ENCODE assay signal across 23 cellular contexts in genomic region chr2:205297368-205297767, GRCh38.
DNase-seq lines count a peak whose midpoint lies in the region; ATAC-seq and TF ChIP-seq lines count a peak whose summit lies in the region.
"Had no signal": no experiment of that assay in that cellular context is flagged by ENCODE, and none has a peak within 500 bp of the region (broad histone marks: within the 10 kb centered on the region; RNA-seq: fewer than 3 reads in every experiment).

No MANE protein-coding gene starts in this region.

- no peaks in the 10 kb centered on the region for H3K27me3 Mint-ChIP-seq in WTC11 (ENCODE audit: low read depth)
- H3K27me3 Mint-ChIP-seq: CD4-positive, alpha-beta T cell; CD8-positive, alpha-beta memory T cell had no signal

- POLR2A ChIA-PET in WTC11 (lab: Charles Lee): no interaction called here
- POLR2A ChIA-PET in RWPE1 (lab: Yijun Ruan, JAX; ENCODE audit: low non-redundant PET): no interaction called here

- peak; percentile 85 for ATAC-seq in WTC11
- ATAC-seq in gastrocnemius medialis: no peak
- ATAC-seq: A549, GM12878 had no signal

- H3K4me3 ChIP-seq in H7 (ENCODE audit: insufficient read depth, low read depth, low read length): no peak overlapping the region
- no peak overlapping the region for H3K4me3 ChIP-seq in iPS-18a (ENCODE audit: low read length)
- no peak overlapping the region for H3K4me3 ChIP-seq in gastrocnemius medialis
- H3K4me3 ChIP-seq: A549; BLaER1 treated with 17β-estradiol and CSF1 and Interleukin-3, amounts not matched to agents 10 nM and 100 nM; GM12878; HAP-1 had no signal

- peaks cover 5% of the 10 kb centered on the region for H3K36me3 Mint-ChIP-seq in WTC11
- H3K36me3 Mint-ChIP-seq: CD14-positive monocyte; CD8-positive, alpha-beta memory T cell had no signal

- TF ChIP-seq CTCF in WTC11 (IDR thresholded peaks at IDR 0.05): no peak
- TF ChIP-seq CTCF in gastrocnemius medialis (IDR thresholded peaks at IDR 0.05 in 4 of 5, conservative IDR thresholded peaks at IDR 0.05 in 1 of 5): no peak
- TF ChIP-seq CTCF in RWPE1 (conservative IDR thresholded peaks at IDR 0.05; ENCODE audit: low read depth): no peak

- peaks cover 4% of the 10 kb centered on the region for H3K9me3 Mint-ChIP-seq in WTC11
- H3K9me3 Mint-ChIP-seq: CD4-positive, alpha-beta T cell; CD8-positive, alpha-beta memory T cell; HFFc6 had no signal

- H3K27me3 ChIP-seq in H7 (ENCODE audit: control insufficient read depth, insufficient read depth, low read length): no peaks in the 10 kb centered on the region
- no peaks in the 10 kb centered on the region for H3K27me3 ChIP-seq in iPS-18a (ENCODE audit: control insufficient read depth, insufficient read depth, low read length)
- no peaks in the 10 kb centered on the region for H3K27me3 ChIP-seq in gastrocnemius medialis
- H3K27me3 ChIP-seq: BE2C; BLaER1 treated with 17β-estradiol and CSF1 and Interleukin-3, amounts not matched to agents 10 nM and 100 nM had no signal

- CTCF ChIA-PET in WTC11 (lab: Charles Lee): no interaction called here
- CTCF ChIA-PET in RWPE1 (lab: Yijun Ruan, JAX): no interaction called here

- no peak overlapping the region; the same call in 1 of the 2 replicates for H3K27ac Mint-ChIP-seq in WTC11
- H3K27ac Mint-ChIP-seq: CD14-positive monocyte; CD4-positive, alpha-beta T cell; HFFc6 had no signal

- peak; percentile 7 for DNase-seq in H7
- no peak for DNase-seq in WTC11 (ENCODE audit: low spot score)
- DNase-seq in gastrocnemius medialis: no peak
- no peak for DNase-seq in activated T-cell treated with anti-CD3 and anti-CD28 coated beads, Interleukin-2, amount 50 U/mL, for 48 hours
- DNase-seq in NCI-H2196 treated with DMSO at 0.1 percent for 48 hours (lab: John Stamatoyannopoulos, UW; ENCODE audit: unreplicated experiment): no peak
- no peak for DNase-seq in RWPE1 (ENCODE audit: low spot score)
- DNase-seq: 8988T; ACHN; AML-193; BE2C; CD4-positive, alpha-beta T cell; CD8-positive, alpha-beta memory T cell; DMS 273 treated with DMSO at 0.1 percent for 48 hours; DMS79; EL; GDM1; HFFc6 had no signal

- intact Hi-C loops in gastrocnemius medialis (cut with DNase I; ENCODE audit: low total_unique reads): no loop called here

- no peak for TF ChIP-seq POLR2A in gastrocnemius medialis (IDR thresholded peaks at IDR 0.05)

- H3K36me3 ChIP-seq in H7 (replicated peaks; ENCODE audit: control insufficient read depth, insufficient read depth, low read length): no peaks in the 10 kb centered on the region
- no peaks in the 10 kb centered on the region for H3K36me3 ChIP-seq in iPS-18a (ENCODE audit: control insufficient read depth, low read depth, low read length)
- H3K36me3 ChIP-seq in gastrocnemius medialis: no peaks in the 10 kb centered on the region
- H3K36me3 ChIP-seq: BE2C; BLaER1 treated with 17β-estradiol and CSF1 and Interleukin-3, amounts not matched to agents 10 nM and 100 nM; HAP-1 had no signal

- H3K4me3 Mint-ChIP-seq in WTC11: no peak overlapping the region
- H3K4me3 Mint-ChIP-seq: CD14-positive monocyte; CD4-positive, alpha-beta T cell; CD8-positive, alpha-beta memory T cell; HFFc6 had no signal

- H3K9me3 ChIP-seq in iPS-18a (ENCODE audit: control insufficient read depth, low read depth, low read length): no peaks in the 10 kb centered on the region
- no peaks in the 10 kb centered on the region for H3K9me3 ChIP-seq in gastrocnemius medialis
- H3K9me3 ChIP-seq: A549; BE2C; BLaER1 treated with 17β-estradiol and CSF1 and Interleukin-3, amounts not matched to agents 10 nM and 100 nM; HAP-1 had no signal

- H3K4me1 ChIP-seq in iPS-18a (ENCODE audit: control insufficient read depth, low read depth, low read length): peaks cover 17% of the 10 kb centered on the region
- H3K4me1 ChIP-seq in gastrocnemius medialis: no peaks in the 10 kb centered on the region
- H3K4me1 ChIP-seq: A549, HAP-1 had no signal

- in situ Hi-C loops in gastrocnemius medialis (cut with MboI; ENCODE audit: low sequenced_read_pairs in 4 of 4): no loop called here

- H3K27ac ChIP-seq in iPS-18a (ENCODE audit: low read length) (peak overlapping the region; percentile 22), gastrocnemius medialis (no peak overlapping the region), RWPE1 (no peak overlapping the region)
- H3K27ac ChIP-seq: A549; BLaER1 treated with 17β-estradiol and CSF1 and Interleukin-3, amounts not matched to agents 10 nM and 100 nM had no signal

- peaks cover 32% of the 10 kb centered on the region for H3K4me1 Mint-ChIP-seq in WTC11
- H3K4me1 Mint-ChIP-seq: CD8-positive, alpha-beta memory T cell had no signal

- H3K9ac ChIP-seq in iPS-18a (ENCODE audit: low read length): no peak overlapping the region
- H3K9ac ChIP-seq: BLaER1 treated with 17β-estradiol and CSF1 and Interleukin-3, amounts not matched to agents 10 nM and 100 nM had no signal

TF ChIP-seq in WTC11, 78 proteins besides CTCF, POLR2A, EP300 and RAD21 (continues in another document):
- TF ChIP-seq SOX15 (CRISPR knock-in tag; IDR thresholded peaks at IDR 0.05) (no peak), MXD4 (CRISPR knock-in tag; IDR thresholded peaks at IDR 0.05; ENCODE audit: borderline replicate concordance) (no peak), ZBTB43 (CRISPR knock-in tag; IDR thresholded peaks at IDR 0.05) (no peak), ZSCAN18 (CRISPR knock-in tag; IDR thresholded peaks at IDR 0.05) (no peak), ESRRA (CRISPR knock-in tag; IDR thresholded peaks at IDR 0.05; ENCODE audit: borderline replicate concordance) (no peak), CBFB (CRISPR knock-in tag; IDR thresholded peaks at IDR 0.05; ENCODE audit: low read depth) (no peak), NR2C2 (CRISPR knock-in tag; IDR thresholded peaks at IDR 0.05) (no peak), ZNF396 (CRISPR knock-in tag; IDR thresholded peaks at IDR 0.05; ENCODE audit: borderline replicate concordance) (no peak), NR3C1 (CRISPR knock-in tag; conservative IDR thresholded peaks at IDR 0.05; ENCODE audit: low read depth) (no peak), ATF1 (CRISPR knock-in tag; IDR thresholded peaks at IDR 0.05) (no peak)
- TF ChIP-seq, protein P1, sequence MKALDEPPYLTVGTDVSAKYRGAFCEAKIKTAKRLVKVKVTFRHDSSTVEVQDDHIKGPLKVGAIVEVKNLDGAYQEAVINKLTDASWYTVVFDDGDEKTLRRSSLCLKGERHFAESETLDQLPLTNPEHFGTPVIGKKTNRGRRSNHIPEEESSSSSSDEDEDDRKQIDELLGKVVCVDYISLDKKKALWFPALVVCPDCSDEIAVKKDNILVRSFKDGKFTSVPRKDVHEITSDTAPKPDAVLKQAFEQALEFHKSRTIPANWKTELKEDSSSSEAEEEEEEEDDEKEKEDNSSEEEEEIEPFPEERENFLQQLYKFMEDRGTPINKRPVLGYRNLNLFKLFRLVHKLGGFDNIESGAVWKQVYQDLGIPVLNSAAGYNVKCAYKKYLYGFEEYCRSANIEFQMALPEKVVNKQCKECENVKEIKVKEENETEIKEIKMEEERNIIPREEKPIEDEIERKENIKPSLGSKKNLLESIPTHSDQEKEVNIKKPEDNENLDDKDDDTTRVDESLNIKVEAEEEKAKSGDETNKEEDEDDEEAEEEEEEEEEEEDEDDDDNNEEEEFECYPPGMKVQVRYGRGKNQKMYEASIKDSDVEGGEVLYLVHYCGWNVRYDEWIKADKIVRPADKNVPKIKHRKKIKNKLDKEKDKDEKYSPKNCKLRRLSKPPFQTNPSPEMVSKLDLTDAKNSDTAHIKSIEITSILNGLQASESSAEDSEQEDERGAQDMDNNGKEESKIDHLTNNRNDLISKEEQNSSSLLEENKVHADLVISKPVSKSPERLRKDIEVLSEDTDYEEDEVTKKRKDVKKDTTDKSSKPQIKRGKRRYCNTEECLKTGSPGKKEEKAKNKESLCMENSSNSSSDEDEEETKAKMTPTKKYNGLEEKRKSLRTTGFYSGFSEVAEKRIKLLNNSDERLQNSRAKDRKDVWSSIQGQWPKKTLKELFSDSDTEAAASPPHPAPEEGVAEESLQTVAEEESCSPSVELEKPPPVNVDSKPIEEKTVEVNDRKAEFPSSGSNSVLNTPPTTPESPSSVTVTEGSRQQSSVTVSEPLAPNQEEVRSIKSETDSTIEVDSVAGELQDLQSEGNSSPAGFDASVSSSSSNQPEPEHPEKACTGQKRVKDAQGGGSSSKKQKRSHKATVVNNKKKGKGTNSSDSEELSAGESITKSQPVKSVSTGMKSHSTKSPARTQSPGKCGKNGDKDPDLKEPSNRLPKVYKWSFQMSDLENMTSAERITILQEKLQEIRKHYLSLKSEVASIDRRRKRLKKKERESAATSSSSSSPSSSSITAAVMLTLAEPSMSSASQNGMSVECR (CRISPR knock-in tag; IDR thresholded peaks at IDR 0.05; ENCODE audit: borderline replicate concordance): no peak
- TF ChIP-seq, protein P2, sequence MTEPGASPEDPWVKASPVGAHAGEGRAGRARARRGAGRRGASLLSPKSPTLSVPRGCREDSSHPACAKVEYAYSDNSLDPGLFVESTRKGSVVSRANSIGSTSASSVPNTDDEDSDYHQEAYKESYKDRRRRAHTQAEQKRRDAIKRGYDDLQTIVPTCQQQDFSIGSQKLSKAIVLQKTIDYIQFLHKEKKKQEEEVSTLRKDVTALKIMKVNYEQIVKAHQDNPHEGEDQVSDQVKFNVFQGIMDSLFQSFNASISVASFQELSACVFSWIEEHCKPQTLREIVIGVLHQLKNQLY (CRISPR knock-in tag; IDR thresholded peaks at IDR 0.05): no peak
